ENCODE assay signal across 11 cellular contexts in the genomic region with DNA sequence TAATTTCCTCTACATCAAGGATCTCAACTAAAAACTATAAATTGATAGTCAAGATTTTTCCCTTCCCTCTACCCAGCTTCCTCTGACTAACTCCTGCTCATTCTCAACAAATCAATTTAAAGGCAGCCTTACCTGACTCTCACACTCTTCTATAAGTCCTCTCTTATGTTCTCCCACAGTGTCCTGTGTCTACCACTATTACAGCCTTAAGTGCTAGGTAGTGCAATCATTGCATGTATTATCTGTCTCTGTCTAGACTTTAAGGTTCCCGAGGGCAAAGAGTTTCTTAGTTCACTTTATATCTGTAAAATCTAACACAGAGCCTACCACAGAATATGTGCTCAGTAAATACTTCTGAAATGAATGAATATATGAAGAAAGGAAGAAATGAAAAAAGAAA.
"Had no signal": no experiment of that assay in that cellular context is flagged by ENCODE, and none has a peak within 500 bp of the region (broad histone marks: within the 10 kb centered on the region; RNA-seq: fewer than 3 reads in every experiment).

No MANE protein-coding gene starts in this region.

- H3K4me3 ChIP-seq: adrenal gland, thyroid gland had no signal

- DNase-seq: activated CD4-positive, CD25-positive, alpha-beta regulatory T cell treated with anti-CD3 and anti-CD28 coated beads, Interleukin-2, amount 50 U/mL, for 72 hours; activated CD8-positive, alpha-beta memory T cell treated with anti-CD3 and anti-CD28 coated beads for 24 hours; activated CD8-positive, alpha-beta memory T cell treated with anti-CD3 and anti-CD28 coated beads, Interleukin-2, amount 50 U/mL, for 48 hours; cerebellar nuclear complex; kidney; occipital lobe; posterior cingulate gyrus had no signal

- H3K36me3 ChIP-seq: adrenal gland, thyroid gland had no signal

- H3K27me3 ChIP-seq: thyroid gland had no signal

- H3K27ac ChIP-seq: adrenal gland, thyroid gland, VCaP had no signal

- H3K9me3 ChIP-seq: adrenal gland, thyroid gland had no signal

- H3K4me1 ChIP-seq: adrenal gland, thyroid gland had no signal

- FAIRE-seq: bronchial epithelial cell, kidney had no signal
